In genomic region chr3:135966875-135967274, GRCh38 we compare ENCODE assay signal across 8 cellular contexts. TPM values are rescaled to one million over a fixed set of nuclear protein-coding genes. Genes with fewer than 3 reads are reported as not detected.
A peak's percentile ranks its signal among the peaks of the same experiment; 100 is the strongest.
DNase-seq lines count a peak whose midpoint lies in the region; ATAC-seq and TF ChIP-seq lines count a peak whose summit lies in the region.

No MANE protein-coding gene starts in this region.

- no peak overlapping the region for H3K23ac ChIP-seq in trophoblast cell (ENCODE audit: low read length)

- peaks cover 21 to 39% of the 10 kb centered on the region in 2 donors for H3K27me3 Mint-ChIP-seq in T-cell

- no peak overlapping the region for H2AK5ac ChIP-seq in trophoblast cell (ENCODE audit: low read length)

- no peak overlapping the region for H4K12ac ChIP-seq in trophoblast cell (ENCODE audit: low read depth, low read length)

- H2BK120ac ChIP-seq in trophoblast cell (ENCODE audit: insufficient read depth, low read length, poor library complexity) = no peak overlapping the region

- peaks cover 0 to 10% of the 10 kb centered on the region in 2 experiments for H3K4me1 ChIP-seq in trophoblast cell (ENCODE audit: control insufficient read depth in 1 of 2, insufficient read depth in 2 of 2, low read length in 2 of 2)

- no peak overlapping the region for H3K27ac ChIP-seq in trophoblast cell (ENCODE audit: low read depth, low read length)

- no peaks in the 10 kb centered on the region for H3K27me3 ChIP-seq in trophoblast cell (ENCODE audit: insufficient read depth, low read length)

- CTCF ChIA-PET in T-cell (lab: Charles Lee) = no interaction called here

- TF ChIP-seq CTCF in fibroblast of mammary gland (conservative IDR thresholded peaks at IDR 0.05; ENCODE audit: control insufficient read depth, insufficient read depth, low read depth, low read length) = no peak

- peak overlapping the region; percentile 73 for H2BK5ac ChIP-seq in trophoblast cell (ENCODE audit: low read depth, low read length, poor library complexity)

- H3K79me1 ChIP-seq in trophoblast cell (ENCODE audit: low read length) = peaks cover 10% of the 10 kb centered on the region

- H4K91ac ChIP-seq in trophoblast cell (ENCODE audit: low read depth, low read length) = no peak overlapping the region

- H3K9me3 Mint-ChIP-seq in T-cell = peaks cover 0 to 5% (median 4%) of the 10 kb centered on the region in 3 donors

- H3K4me3 ChIP-seq in fibroblast of mammary gland (ENCODE audit: control insufficient read depth, low read depth, low read length) (peak overlapping the region; percentile 67), trophoblast cell (ENCODE audit: low read depth, low read length) (no peak overlapping the region)

- peak overlapping the region; percentile 72 to 82 (median 78) for H3K4me3 Mint-ChIP-seq in T-cell

- peak overlapping the region; percentile 72 for H3K4me2 ChIP-seq in trophoblast cell (ENCODE audit: low read length)

- POLR2A ChIA-PET in T-cell (lab: Charles Lee) = interaction anchor here in 1 of 2 donors (0.5 kb wide), 1 partner anchor 231 kb away, joined by 3 read pairs; no protein-coding TSS in a partner anchor

- DNase-seq in ELR (ENCODE audit: low read depth) (peak; percentile 27), T-cell (no peak), fibroblast of mammary gland (ENCODE audit: low read depth) (no peak), trophoblast cell (no peak), NOMO-1 treated with DMSO at 0.1 percent for 48 hours (lab: John Stamatoyannopoulos, UW; ENCODE audit: unreplicated experiment) (no peak), NCI-H524 (lab: John Stamatoyannopoulos, UW) (no peak), hypothalamus (lab: John Stamatoyannopoulos, UW) (no peak)

- peaks cover 15% of the 10 kb centered on the region for H3K79me2 ChIP-seq in trophoblast cell (ENCODE audit: control insufficient read depth, insufficient read depth, low read length, poor library complexity)

- no peak overlapping the region for H3K18ac ChIP-seq in trophoblast cell (ENCODE audit: low read length)

- ATAC-seq in T-cell (replicated peaks in 1 of 4) = no peak
- no peak for ATAC-seq in GM18870 (IDR thresholded peaks at IDR 0.05; ENCODE audit: unreplicated experiment)

- H3K14ac ChIP-seq in trophoblast cell (ENCODE audit: low read length) = peak overlapping the region; percentile 61

- H2AFZ ChIP-seq in trophoblast cell (ENCODE audit: insufficient read depth, low read length, poor library complexity) = no peak overlapping the region

- H3K9me3 ChIP-seq in trophoblast cell (ENCODE audit: insufficient read depth, low read depth, low read length) = no peaks in the 10 kb centered on the region

- H4K8ac ChIP-seq in trophoblast cell (ENCODE audit: low read depth, low read length) = peak overlapping the region; percentile 47

- H3K4me1 Mint-ChIP-seq in T-cell = peaks cover 0 to 19% (median 14%) of the 10 kb centered on the region in 3 donors

- peak overlapping the region; percentile 91 for H3K4ac ChIP-seq in trophoblast cell (ENCODE audit: low read depth, low read length)

- no CpG with 5 or more reads among the region's 4 CpGs for WGBS in trophoblast cell (ENCODE audit: extremely low coverage, insufficient coverage, insufficient read length)

- H2BK12ac ChIP-seq in trophoblast cell (ENCODE audit: low read length) = no peak overlapping the region

- no peaks in the 10 kb centered on the region for H3K36me3 Mint-ChIP-seq in T-cell

- no peak overlapping the region for H3K27ac Mint-ChIP-seq in T-cell

- no peak overlapping the region for H3K9ac ChIP-seq in trophoblast cell (ENCODE audit: low read length)

- peaks cover 0 to 2% of the 10 kb centered on the region in 2 experiments for H3K36me3 ChIP-seq in trophoblast cell (ENCODE audit: control insufficient read depth in 1 of 2, insufficient read depth in 2 of 2, low read length in 2 of 2)

RNA-seq across cellular contexts. Expression of gene PPP2R3A, which starts 1.3 kb away (rescaled TPM):
- under 1 TPM; 0.19 to 0.95 (median 0.30) TPM for total RNA-seq in T-cell
- polyA plus RNA-seq in trophoblast cell (2013) = 12.6 and 13.0 TPM in 2 replicates
